In genomic region chr11:36509694-36510566, GRCh38 we compare ENCODE assay signal across 1 cellular context.
TF ChIP-seq lines count a peak whose summit lies in the region.

Gene TRAF6 (minus strand): TSS chr11:36510272. CDS start chr11:36501515, 8,757 bp downstream.

TF ChIP-seq in GM12878, 131 proteins besides CTCF, POLR2A, EP300 and RAD21 (continued from another document and continues in another):
- peak; percentile 62; the same call in 1 of the 2 replicates for TF ChIP-seq TCF12 (IDR thresholded peaks at IDR 0.05; ENCODE audit: low read depth, low read length)
- TF ChIP-seq ZNF592 (IDR thresholded peaks at IDR 0.05) = no peak
- TF ChIP-seq NR2C2 (IDR thresholded peaks at IDR 0.05; ENCODE audit: borderline replicate concordance, control insufficient read depth, insufficient read length, low read depth) = no peak
- TF ChIP-seq ZNF207 (IDR thresholded peaks at IDR 0.05; ENCODE audit: borderline replicate concordance) = peak; percentile 91; the same call in 1 of the 2 replicates
- TF ChIP-seq USF1 (IDR thresholded peaks at IDR 0.05; ENCODE audit: borderline replicate concordance, extremely low read length, insufficient read depth, low read depth, low read length) = no peak
- no peak for TF ChIP-seq ZBTB4 (CRISPR knock-in tag; IDR thresholded peaks at IDR 0.05)
- TF ChIP-seq PAX8 (IDR thresholded peaks at IDR 0.05) = no peak
- TF ChIP-seq ZBED1 (IDR thresholded peaks at IDR 0.05; ENCODE audit: borderline replicate concordance) = no peak
- peak; percentile 78 for TF ChIP-seq DPF2 (IDR thresholded peaks at IDR 0.05)
- TF ChIP-seq NKRF (conservative IDR thresholded peaks at IDR 0.05) = peak; percentile 91
- TF ChIP-seq TARDBP (IDR thresholded peaks at IDR 0.05; ENCODE audit: borderline replicate concordance) = no peak
- no peak for TF ChIP-seq SUPT20H (IDR thresholded peaks at IDR 0.05; ENCODE audit: borderline replicate concordance, control insufficient read depth, low read depth, low read length)
- TF ChIP-seq CBX3 (IDR thresholded peaks at IDR 0.05; ENCODE audit: borderline replicate concordance, low read depth) = no peak
- peak; percentile 59; the same call in 1 of the 3 replicates for TF ChIP-seq POU2F2 (IDR thresholded peaks at IDR 0.05; ENCODE audit: borderline replicate concordance, low read depth, low read length)
- TF ChIP-seq BCL11A (IDR thresholded peaks at IDR 0.05; ENCODE audit: low read depth, low read length) = 0 out of 2 replicates have a peak, but pooled peaks have one; percentile 51
- TF ChIP-seq ZBTB11 (CRISPR knock-in tag; IDR thresholded peaks at IDR 0.05) = no peak
- no peak for TF ChIP-seq KDM1A (IDR thresholded peaks at IDR 0.05; ENCODE audit: borderline replicate concordance)
- TF ChIP-seq SMAD1 (IDR thresholded peaks at IDR 0.05; ENCODE audit: low read depth, partially characterized antibody) = no peak
- peak; percentile 96 for TF ChIP-seq POLR2AphosphoS5 (IDR thresholded peaks at IDR 0.05; ENCODE audit: low read length)
- TF ChIP-seq EZH2 (IDR thresholded peaks at IDR 0.05; ENCODE audit: borderline replicate concordance, control insufficient read depth, low read depth, low read length) = no peak
- TF ChIP-seq ZNF217 (IDR thresholded peaks at IDR 0.05) = no peak
- TF ChIP-seq GABPA (IDR thresholded peaks at IDR 0.05; ENCODE audit: low read depth) = 0 out of 2 replicates have a peak, but pooled peaks have one; percentile 32
- TF ChIP-seq ZBTB40 (IDR thresholded peaks at IDR 0.05; ENCODE audit: borderline replicate concordance) = peak; percentile 29; the same call in 1 of the 2 replicates
- TF ChIP-seq FOXK2 (IDR thresholded peaks at IDR 0.05) = no peak
- peak; percentile 87 for TF ChIP-seq LARP7 (IDR thresholded peaks at IDR 0.05)
- peak; percentile 80 for TF ChIP-seq RELA (IDR thresholded peaks at IDR 0.05; ENCODE audit: borderline replicate concordance, partially characterized antibody)
- TF ChIP-seq BACH1 (IDR thresholded peaks at IDR 0.05; ENCODE audit: borderline replicate concordance) = peak; percentile 62; the same call in 1 of the 2 replicates
- TF ChIP-seq IKZF1 (conservative IDR thresholded peaks at IDR 0.05) = peak; percentile 88
- TF ChIP-seq CREB1 (IDR thresholded peaks at IDR 0.05; ENCODE audit: low read depth) = peak; percentile 62; the same call in 1 of the 2 replicates
- peak; percentile 77 for TF ChIP-seq RUNX3 (IDR thresholded peaks at IDR 0.05; ENCODE audit: low read length)
- TF ChIP-seq E2F4 (IDR thresholded peaks at IDR 0.05; ENCODE audit: low read depth, low read length) = no peak
- TF ChIP-seq JUNB (IDR thresholded peaks at IDR 0.05) = no peak
- TF ChIP-seq SREBF2 (IDR thresholded peaks at IDR 0.05; ENCODE audit: low read length) = no peak
- no peak for TF ChIP-seq ETV6 (conservative IDR thresholded peaks at IDR 0.05 in 1 of 2, IDR thresholded peaks at IDR 0.05 in 1 of 2; ENCODE audit: borderline replicate concordance in 1 of 2, low read depth in 1 of 2)
- no peak for TF ChIP-seq HDAC2 (IDR thresholded peaks at IDR 0.05)
- no peak for TF ChIP-seq ESRRA (IDR thresholded peaks at IDR 0.05; ENCODE audit: low read length)
- no peak for TF ChIP-seq ZNF622 (IDR thresholded peaks at IDR 0.05)
- TF ChIP-seq SP1 (IDR thresholded peaks at IDR 0.05; ENCODE audit: low read depth, low read length) = peak; percentile 48
- peak; percentile 63 for TF ChIP-seq HCFC1 (IDR thresholded peaks at IDR 0.05; ENCODE audit: low read length)
- TF ChIP-seq SPI1 (IDR thresholded peaks at IDR 0.05; ENCODE audit: borderline replicate concordance, insufficient read depth, low read depth, low read length) = no peak
- 0 out of 2 replicates have a peak, but pooled peaks have one; percentile 34 for TF ChIP-seq ELK1 (IDR thresholded peaks at IDR 0.05; ENCODE audit: low read depth, low read length)
- TF ChIP-seq MTA3 (IDR thresholded peaks at IDR 0.05; ENCODE audit: borderline replicate concordance, low read length) = no peak
